ENCODE assay signal across 9 cellular contexts in genomic region chr14:23174266-23174665, GRCh38. TPM values are rescaled to one million over a fixed set of nuclear protein-coding genes. Genes with fewer than 3 reads are reported as not detected.
DNase-seq lines count a peak whose midpoint lies in the region; ATAC-seq, FAIRE-seq and TF ChIP-seq lines count a peak whose summit lies in the region.
"Had no signal": no experiment of that assay in that cellular context is flagged by ENCODE, and none has a peak within 500 bp of the region (broad histone marks: within the 10 kb centered on the region; RNA-seq: fewer than 3 reads in every experiment).

No MANE protein-coding gene starts in this region.

- ATAC-seq in IMR-90 (ENCODE audit: low read depth) (peak; percentile 44; the same call in 1 of the 2 replicates), GM21381 (IDR thresholded peaks at IDR 0.05; ENCODE audit: unreplicated experiment) (no peak), GM18511 (IDR thresholded peaks at IDR 0.05; ENCODE audit: unreplicated experiment) (no peak)
- no peak for ATAC-seq in stimulated activated effector memory CD8-positive, alpha-beta T cell treated with anti-CD3 and anti-CD28 coated beads, Interleukin-12 subunit alpha, Interleukin-12 subunit beta, amount 100 ng/mL, for 72 hours
- ATAC-seq: T-cell had no signal

- no peaks in the 10 kb centered on the region for H3K9me3 ChIP-seq in IMR-90 (ENCODE audit: control insufficient read depth, insufficient read depth, low read length)

- H3K4me2 ChIP-seq in IMR-90 (ENCODE audit: low read depth, low read length): no peak overlapping the region

- H4K8ac ChIP-seq in IMR-90 (ENCODE audit: low read depth in 2 of 2, low read length in 2 of 2): no peak overlapping the region

- H3K23ac ChIP-seq in IMR-90 (ENCODE audit: low read depth, low read length): no peak overlapping the region

- no peaks in the 10 kb centered on the region for H3K9me1 ChIP-seq in IMR-90 (ENCODE audit: insufficient read depth, low read length)

- no peak for TF ChIP-seq POLR2A in IMR-90 (IDR thresholded peaks at IDR 0.05; ENCODE audit: low read depth, low read length)

- no peak overlapping the region for H3K27ac ChIP-seq in IMR-90 (ENCODE audit: insufficient read depth, low read length)
- peak overlapping the region; percentile 35 for H3K27ac ChIP-seq in layer of hippocampus (ENCODE audit: low read depth, low read length)

- H2AK9ac ChIP-seq in IMR-90 (replicated peaks; ENCODE audit: low read depth, low read length, poor library complexity): no peak overlapping the region

- no peaks in the 10 kb centered on the region for H3K4me1 ChIP-seq in IMR-90 (ENCODE audit: control insufficient read depth, insufficient read depth, low read length)

- no peak overlapping the region for H2AFZ ChIP-seq in IMR-90 (replicated peaks; ENCODE audit: low read length, poor library complexity)

- TF ChIP-seq CTCF in IMR-90 (conservative IDR thresholded peaks at IDR 0.05; ENCODE audit: low read depth, low read length) (no peak), bronchial epithelial cell (IDR thresholded peaks at IDR 0.05; ENCODE audit: insufficient read depth, low read length, severe bottlenecking) (no peak)

- no peak overlapping the region for H3K9ac ChIP-seq in IMR-90 (ENCODE audit: low read depth, low read length)

- no peaks in the 10 kb centered on the region for H3K9me3 Mint-ChIP-seq in stimulated activated effector memory CD8-positive, alpha-beta T cell treated with anti-CD3 and anti-CD28 coated beads, Interleukin-12 subunit alpha, Interleukin-12 subunit beta, amount 100 ng/mL, for 72 hours
- H3K9me3 Mint-ChIP-seq: T-cell had no signal

- BruUV-seq in IMR-90 (replicated peaks; lab: Mats Ljungman, UMichigan): no TSS peak

- POLR2A ChIA-PET in IMR-90 (lab: Charles Lee; ENCODE audit: unreplicated experiment): no interaction called here

- no peak overlapping the region for H2BK20ac ChIP-seq in IMR-90 (ENCODE audit: low read depth, low read length)

- no peak overlapping the region for H3K27ac Mint-ChIP-seq in stimulated activated effector memory CD8-positive, alpha-beta T cell treated with anti-CD3 and anti-CD28 coated beads, Interleukin-12 subunit alpha, Interleukin-12 subunit beta, amount 100 ng/mL, for 72 hours
- H3K27ac Mint-ChIP-seq: T-cell had no signal

- H3K4me3 ChIP-seq in IMR-90 (ENCODE audit: insufficient read depth, low read depth, low read length) (no peak overlapping the region), bronchial epithelial cell (ENCODE audit: low read depth, low read length) (no peak overlapping the region)

- no peak overlapping the region for H2BK120ac ChIP-seq in IMR-90 (ENCODE audit: low read depth, low read length)

- in situ Hi-C loops in IMR-90 (cut with MboI; ENCODE audit: low sequenced_read_pairs): no loop called here

- H3K14ac ChIP-seq in IMR-90 (replicated peaks; ENCODE audit: low read depth, low read length): no peak overlapping the region

- H3K18ac ChIP-seq in IMR-90 (ENCODE audit: low read depth, low read length): no peak overlapping the region

- H3K79me1 ChIP-seq in IMR-90 (ENCODE audit: low read depth in 1 of 2, low read length in 2 of 2): no peaks in the 10 kb centered on the region

- TF ChIP-seq RAD21 in IMR-90 (IDR thresholded peaks at IDR 0.05; ENCODE audit: low read length): no peak

- FAIRE-seq in bronchial epithelial cell (lab: Jason Lieb, UNC): no peak
- FAIRE-seq: H54 had no signal

- dilution Hi-C loops in IMR-90 (cut with HindIII; ENCODE audit: low sequenced_read_pairs, unreplicated experiment): no loop called here

- CTCF ChIA-PET in IMR-90 (lab: Yijun Ruan, JAX): interaction anchor here (1.6 kb wide), 1 partner anchor 13 kb away, joined by 3 read pairs; no protein-coding TSS in a partner anchor

- no peak overlapping the region for H2BK15ac ChIP-seq in IMR-90 (ENCODE audit: low read depth, low read length)

- H3K36me3 ChIP-seq in IMR-90 (ENCODE audit: control insufficient read depth, insufficient read depth, low read length) (no peaks in the 10 kb centered on the region), bronchial epithelial cell (ENCODE audit: control insufficient read depth, insufficient read depth, low read length) (no peaks in the 10 kb centered on the region)

- no peak overlapping the region for H2AK5ac ChIP-seq in IMR-90 (ENCODE audit: low read depth, low read length)

- no peaks in the 10 kb centered on the region for H3K4me1 Mint-ChIP-seq in stimulated activated effector memory CD8-positive, alpha-beta T cell treated with anti-CD3 and anti-CD28 coated beads, Interleukin-12 subunit alpha, Interleukin-12 subunit beta, amount 100 ng/mL, for 72 hours

- H3K36me3 Mint-ChIP-seq in stimulated activated effector memory CD8-positive, alpha-beta T cell treated with anti-CD3 and anti-CD28 coated beads, Interleukin-12 subunit alpha, Interleukin-12 subunit beta, amount 100 ng/mL, for 72 hours: no peaks in the 10 kb centered on the region
- H3K36me3 Mint-ChIP-seq: T-cell had no signal

- no peak overlapping the region for H4K91ac ChIP-seq in IMR-90 (ENCODE audit: insufficient read depth, low read depth, low read length)

- H2BK5ac ChIP-seq in IMR-90 (ENCODE audit: low read depth, low read length, poor library complexity, severe bottlenecking): no peak overlapping the region

- H3K4ac ChIP-seq in IMR-90 (ENCODE audit: low read depth, low read length): no peak overlapping the region

- no peak overlapping the region for H3K4me3 Mint-ChIP-seq in stimulated activated effector memory CD8-positive, alpha-beta T cell treated with anti-CD3 and anti-CD28 coated beads, Interleukin-12 subunit alpha, Interleukin-12 subunit beta, amount 100 ng/mL, for 72 hours
- H3K4me3 Mint-ChIP-seq: T-cell had no signal

- no peak overlapping the region for H4K5ac ChIP-seq in IMR-90 (ENCODE audit: low read depth, low read length)

- intact Hi-C loops in IMR-90 (cut with micrococcal nuclease): no loop called here

- H3K56ac ChIP-seq in IMR-90 (ENCODE audit: extremely low read depth, insufficient read depth, low read length): no peak overlapping the region

- no CpG with 5 or more reads among the region's 2 CpGs for whole genome bisulfite sequencing in IMR-90 (ENCODE audit: extremely low coverage in 2 of 2, insufficient read length in 1 of 2), 2 experiments

- H3K27me3 ChIP-seq in IMR-90 (ENCODE audit: control insufficient read depth, insufficient read depth, low read length) (peaks cover 20% of the 10 kb centered on the region), bronchial epithelial cell (ENCODE audit: control insufficient read depth, insufficient read depth, low read length) (no peaks in the 10 kb centered on the region), layer of hippocampus (ENCODE audit: control insufficient read depth, insufficient read depth, low read length) (no peaks in the 10 kb centered on the region)

- DNase-seq in IMR-90 (peak; percentile 48), bronchial epithelial cell (ENCODE audit: low read depth) (peak; percentile 79), stromal cell of bone marrow (ENCODE audit: low read depth) (peak; percentile 80)
- no peak for DNase-seq in stimulated activated effector memory CD8-positive, alpha-beta T cell treated with anti-CD3 and anti-CD28 coated beads, Interleukin-12 subunit alpha, Interleukin-12 subunit beta, amount 100 ng/mL, for 72 hours (ENCODE audit: low spot score in 2 of 2)
- DNase-seq: T-cell had no signal

- no peaks in the 10 kb centered on the region for H4K20me1 ChIP-seq in IMR-90 (ENCODE audit: insufficient read depth, low read length)

TF ChIP-seq in IMR-90, 13 proteins besides CTCF, POLR2A, EP300 and RAD21:
- TF ChIP-seq CEBPB (IDR thresholded peaks at IDR 0.05; ENCODE audit: low read depth, low read length) (peak; percentile 77), MAZ (IDR thresholded peaks at IDR 0.05; ENCODE audit: borderline replicate concordance, low read depth, low read length) (no peak)

RNA-seq across cellular contexts. Expression of gene SLC7A8, which starts 9.2 kb away (rescaled TPM):
- total RNA-seq in IMR-90 (2012; rRNA removed) (not detected in 2 replicates), bronchial epithelial cell (1.1 and 9.0 TPM in 2 replicates)
- 0.31 and 0.33 TPM in 2 replicates for polyA plus RNA-seq in IMR-90 (2012; rRNA removed)
- polyA plus RNA-seq in IMR-90 (2012; cell fraction: cytosol; rRNA removed): 0.13 and 0.32 TPM in 2 replicates
- 0.20 and 0.23 TPM in 2 replicates for polyA plus RNA-seq in IMR-90 (2012; cell fraction: nucleus; rRNA removed; ENCODE audit: low replicate concordance)

RNA-seq across cellular contexts. Expression of gene CEBPE, which starts 55.2 kb away (rescaled TPM):
- total RNA-seq in IMR-90 (2012; rRNA removed) (not detected in 2 replicates), bronchial epithelial cell (not detected in 2 replicates)
- 0.05 TPM in 1 of 2 replicates, not detected in the other for polyA plus RNA-seq in IMR-90 (2012; rRNA removed)
- polyA plus RNA-seq in IMR-90 (2012; cell fraction: cytosol; rRNA removed): not detected in 2 replicates
- not detected in 2 replicates for polyA plus RNA-seq in IMR-90 (2012; cell fraction: nucleus; rRNA removed; ENCODE audit: low replicate concordance)

Comparison
In these comparisons a context has a peak if more than half of its experiments do, and no peak if none do; other contexts are left out.
1. DNase-seq: peak in IMR-90 (single experiment), bronchial epithelial cell (single experiment) and stromal cell of bone marrow (single experiment); none in stimulated activated effector memory CD8-positive, alpha-beta T cell treated with anti-CD3 and anti-CD28 coated beads, Interleukin-12 subunit alpha, Interleukin-12 subunit beta, amount 100 ng/mL, for 72 hours (0 of 2).